ENCODE assay signal across 1 cellular context in the genomic region with DNA sequence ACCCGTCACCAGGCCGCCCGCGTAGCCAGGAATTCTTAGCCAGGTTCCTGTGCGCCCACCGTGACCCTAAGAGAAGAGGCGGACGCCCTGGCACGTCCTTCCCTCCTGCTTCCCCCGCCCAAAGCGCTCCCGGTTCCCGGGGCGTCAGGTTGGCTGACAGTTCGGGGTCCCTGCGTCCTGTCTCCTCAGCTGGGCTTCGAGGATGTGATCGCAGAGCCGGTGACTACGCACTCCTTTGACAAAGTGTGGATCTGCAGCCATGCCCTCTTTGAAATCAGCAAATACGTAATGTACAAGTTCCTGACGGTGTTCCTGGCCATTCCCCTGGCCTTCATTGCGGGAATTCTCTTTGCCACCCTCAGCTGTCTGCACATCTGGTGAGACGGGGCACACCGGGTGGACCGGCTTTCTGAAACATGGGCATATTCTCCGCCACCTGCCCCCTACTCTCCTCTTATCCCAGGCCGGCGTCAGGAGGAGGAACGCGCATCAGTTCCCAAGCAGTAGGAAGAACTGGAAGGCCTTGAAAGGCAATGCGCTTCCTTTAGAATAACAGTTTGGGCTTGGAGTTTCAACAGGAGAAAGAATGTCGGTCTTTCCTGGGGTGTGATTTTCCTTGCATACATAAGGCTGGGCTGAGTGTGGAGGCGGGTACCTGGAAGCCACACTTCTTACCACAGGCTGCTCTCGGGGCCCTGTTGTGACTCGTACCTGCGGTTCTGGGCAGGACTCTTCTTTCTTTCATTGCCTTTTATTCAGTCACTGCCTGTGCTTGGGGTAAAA.
TF ChIP-seq lines count a peak whose summit lies in the region.

No MANE protein-coding gene starts in this region.

TF ChIP-seq in K562, 482 proteins besides CTCF, POLR2A, EP300 and RAD21 (continued from another document and continues in another):
- TF ChIP-seq, protein P1, sequence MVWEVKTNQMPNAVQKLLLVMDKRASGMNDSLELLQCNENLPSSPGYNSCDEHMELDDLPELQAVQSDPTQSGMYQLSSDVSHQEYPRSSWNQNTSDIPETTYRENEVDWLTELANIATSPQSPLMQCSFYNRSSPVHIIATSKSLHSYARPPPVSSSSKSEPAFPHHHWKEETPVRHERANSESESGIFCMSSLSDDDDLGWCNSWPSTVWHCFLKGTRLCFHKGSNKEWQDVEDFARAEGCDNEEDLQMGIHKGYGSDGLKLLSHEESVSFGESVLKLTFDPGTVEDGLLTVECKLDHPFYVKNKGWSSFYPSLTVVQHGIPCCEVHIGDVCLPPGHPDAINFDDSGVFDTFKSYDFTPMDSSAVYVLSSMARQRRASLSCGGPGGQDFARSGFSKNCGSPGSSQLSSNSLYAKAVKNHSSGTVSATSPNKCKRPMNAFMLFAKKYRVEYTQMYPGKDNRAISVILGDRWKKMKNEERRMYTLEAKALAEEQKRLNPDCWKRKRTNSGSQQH (CRISPR knock-in tag; IDR thresholded peaks at IDR 0.05): no peak
- TF ChIP-seq NRF1 (conservative IDR thresholded peaks at IDR 0.05 in 1 of 2, IDR thresholded peaks at IDR 0.05 in 1 of 2) (no peak; a peak in 1 of 4 replicates), SOX6 (IDR thresholded peaks at IDR 0.05) (no peak), RUNX1 (IDR thresholded peaks at IDR 0.05; ENCODE audit: low read depth) (no peak), CBFA2T2 (conservative IDR thresholded peaks at IDR 0.05) (no peak), KAT7 (CRISPR knock-in tag; IDR thresholded peaks at IDR 0.05; ENCODE audit: borderline replicate concordance) (peak; percentile 90; the same call in 1 of the 2 replicates), MCM7 (IDR thresholded peaks at IDR 0.05) (no peak), SRSF9 (IDR thresholded peaks at IDR 0.05; ENCODE audit: borderline replicate concordance, low read depth, low read length) (no peak), HNRNPH1 (optimal IDR thresholded peaks at IDR 0.05; ENCODE audit: low read depth, low read length) (no peak), NR2C1 (IDR thresholded peaks at IDR 0.05) (no peak), NR2C1 (tag; IDR thresholded peaks at IDR 0.05) (no peak), POLR2G (IDR thresholded peaks at IDR 0.05; ENCODE audit: low read depth, low read length) (no peak), POLR3G (IDR thresholded peaks at IDR 0.05; ENCODE audit: extremely low read depth, insufficient read length, insufficient replicate concordance) (no peak), HNRNPK (IDR thresholded peaks at IDR 0.05; ENCODE audit: low read depth, low read length, poor library complexity, severe bottlenecking) (no peak), ZNF23 (CRISPR knock-in tag; IDR thresholded peaks at IDR 0.05) (peak; percentile 57; the same call in 1 of the 2 replicates), MEIS2 (IDR thresholded peaks at IDR 0.05; ENCODE audit: partially characterized antibody) (no peak), STAG1 (CRISPR knock-in tag; IDR thresholded peaks at IDR 0.05; ENCODE audit: borderline replicate concordance) (no peak), ZNF197 (CRISPR knock-in tag; IDR thresholded peaks at IDR 0.05; ENCODE audit: low read depth) (no peak), KLF1 (tag; IDR thresholded peaks at IDR 0.05) (no peak), COPS2 (conservative IDR thresholded peaks at IDR 0.05) (no peak), ZNF232 (CRISPR knock-in tag; IDR thresholded peaks at IDR 0.05) (no peak)
- TF ChIP-seq, protein P2, sequence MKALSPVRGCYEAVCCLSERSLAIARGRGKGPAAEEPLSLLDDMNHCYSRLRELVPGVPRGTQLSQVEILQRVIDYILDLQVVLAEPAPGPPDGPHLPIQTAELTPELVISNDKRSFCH (CRISPR knock-in tag; IDR thresholded peaks at IDR 0.05): no peak
- TF ChIP-seq, protein P2 (tag; IDR thresholded peaks at IDR 0.05): no peak
- TF ChIP-seq, protein P3, sequence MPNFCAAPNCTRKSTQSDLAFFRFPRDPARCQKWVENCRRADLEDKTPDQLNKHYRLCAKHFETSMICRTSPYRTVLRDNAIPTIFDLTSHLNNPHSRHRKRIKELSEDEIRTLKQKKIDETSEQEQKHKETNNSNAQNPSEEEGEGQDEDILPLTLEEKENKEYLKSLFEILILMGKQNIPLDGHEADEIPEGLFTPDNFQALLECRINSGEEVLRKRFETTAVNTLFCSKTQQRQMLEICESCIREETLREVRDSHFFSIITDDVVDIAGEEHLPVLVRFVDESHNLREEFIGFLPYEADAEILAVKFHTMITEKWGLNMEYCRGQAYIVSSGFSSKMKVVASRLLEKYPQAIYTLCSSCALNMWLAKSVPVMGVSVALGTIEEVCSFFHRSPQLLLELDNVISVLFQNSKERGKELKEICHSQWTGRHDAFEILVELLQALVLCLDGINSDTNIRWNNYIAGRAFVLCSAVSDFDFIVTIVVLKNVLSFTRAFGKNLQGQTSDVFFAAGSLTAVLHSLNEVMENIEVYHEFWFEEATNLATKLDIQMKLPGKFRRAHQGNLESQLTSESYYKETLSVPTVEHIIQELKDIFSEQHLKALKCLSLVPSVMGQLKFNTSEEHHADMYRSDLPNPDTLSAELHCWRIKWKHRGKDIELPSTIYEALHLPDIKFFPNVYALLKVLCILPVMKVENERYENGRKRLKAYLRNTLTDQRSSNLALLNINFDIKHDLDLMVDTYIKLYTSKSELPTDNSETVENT (CRISPR knock-in tag; IDR thresholded peaks at IDR 0.05): no peak
- TF ChIP-seq, protein P4, sequence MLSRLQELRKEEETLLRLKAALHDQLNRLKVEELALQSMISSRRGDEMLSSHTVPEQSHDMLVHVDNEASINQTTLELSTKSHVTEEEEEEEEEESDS (CRISPR knock-in tag; IDR thresholded peaks at IDR 0.05): no peak
- TF ChIP-seq, protein P5, sequence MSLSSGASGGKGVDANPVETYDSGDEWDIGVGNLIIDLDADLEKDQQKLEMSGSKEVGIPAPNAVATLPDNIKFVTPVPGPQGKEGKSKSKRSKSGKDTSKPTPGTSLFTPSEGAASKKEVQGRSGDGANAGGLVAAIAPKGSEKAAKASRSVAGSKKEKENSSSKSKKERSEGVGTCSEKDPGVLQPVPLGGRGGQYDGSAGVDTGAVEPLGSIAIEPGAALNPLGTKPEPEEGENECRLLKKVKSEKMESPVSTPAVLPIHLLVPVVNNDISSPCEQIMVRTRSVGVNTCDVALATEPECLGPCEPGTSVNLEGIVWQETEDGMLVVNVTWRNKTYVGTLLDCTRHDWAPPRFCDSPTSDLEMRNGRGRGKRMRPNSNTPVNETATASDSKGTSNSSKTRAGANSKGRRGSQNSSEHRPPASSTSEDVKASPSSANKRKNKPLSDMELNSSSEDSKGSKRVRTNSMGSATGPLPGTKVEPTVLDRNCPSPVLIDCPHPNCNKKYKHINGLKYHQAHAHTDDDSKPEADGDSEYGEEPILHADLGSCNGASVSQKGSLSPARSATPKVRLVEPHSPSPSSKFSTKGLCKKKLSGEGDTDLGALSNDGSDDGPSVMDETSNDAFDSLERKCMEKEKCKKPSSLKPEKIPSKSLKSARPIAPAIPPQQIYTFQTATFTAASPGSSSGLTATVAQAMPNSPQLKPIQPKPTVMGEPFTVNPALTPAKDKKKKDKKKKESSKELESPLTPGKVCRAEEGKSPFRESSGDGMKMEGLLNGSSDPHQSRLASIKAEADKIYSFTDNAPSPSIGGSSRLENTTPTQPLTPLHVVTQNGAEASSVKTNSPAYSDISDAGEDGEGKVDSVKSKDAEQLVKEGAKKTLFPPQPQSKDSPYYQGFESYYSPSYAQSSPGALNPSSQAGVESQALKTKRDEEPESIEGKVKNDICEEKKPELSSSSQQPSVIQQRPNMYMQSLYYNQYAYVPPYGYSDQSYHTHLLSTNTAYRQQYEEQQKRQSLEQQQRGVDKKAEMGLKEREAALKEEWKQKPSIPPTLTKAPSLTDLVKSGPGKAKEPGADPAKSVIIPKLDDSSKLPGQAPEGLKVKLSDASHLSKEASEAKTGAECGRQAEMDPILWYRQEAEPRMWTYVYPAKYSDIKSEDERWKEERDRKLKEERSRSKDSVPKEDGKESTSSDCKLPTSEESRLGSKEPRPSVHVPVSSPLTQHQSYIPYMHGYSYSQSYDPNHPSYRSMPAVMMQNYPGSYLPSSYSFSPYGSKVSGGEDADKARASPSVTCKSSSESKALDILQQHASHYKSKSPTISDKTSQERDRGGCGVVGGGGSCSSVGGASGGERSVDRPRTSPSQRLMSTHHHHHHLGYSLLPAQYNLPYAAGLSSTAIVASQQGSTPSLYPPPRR (CRISPR knock-in tag; IDR thresholded peaks at IDR 0.05; ENCODE audit: borderline replicate concordance): 0 out of 2 replicates have a peak, but pooled peaks have one; percentile 5
- TF ChIP-seq, protein P6, sequence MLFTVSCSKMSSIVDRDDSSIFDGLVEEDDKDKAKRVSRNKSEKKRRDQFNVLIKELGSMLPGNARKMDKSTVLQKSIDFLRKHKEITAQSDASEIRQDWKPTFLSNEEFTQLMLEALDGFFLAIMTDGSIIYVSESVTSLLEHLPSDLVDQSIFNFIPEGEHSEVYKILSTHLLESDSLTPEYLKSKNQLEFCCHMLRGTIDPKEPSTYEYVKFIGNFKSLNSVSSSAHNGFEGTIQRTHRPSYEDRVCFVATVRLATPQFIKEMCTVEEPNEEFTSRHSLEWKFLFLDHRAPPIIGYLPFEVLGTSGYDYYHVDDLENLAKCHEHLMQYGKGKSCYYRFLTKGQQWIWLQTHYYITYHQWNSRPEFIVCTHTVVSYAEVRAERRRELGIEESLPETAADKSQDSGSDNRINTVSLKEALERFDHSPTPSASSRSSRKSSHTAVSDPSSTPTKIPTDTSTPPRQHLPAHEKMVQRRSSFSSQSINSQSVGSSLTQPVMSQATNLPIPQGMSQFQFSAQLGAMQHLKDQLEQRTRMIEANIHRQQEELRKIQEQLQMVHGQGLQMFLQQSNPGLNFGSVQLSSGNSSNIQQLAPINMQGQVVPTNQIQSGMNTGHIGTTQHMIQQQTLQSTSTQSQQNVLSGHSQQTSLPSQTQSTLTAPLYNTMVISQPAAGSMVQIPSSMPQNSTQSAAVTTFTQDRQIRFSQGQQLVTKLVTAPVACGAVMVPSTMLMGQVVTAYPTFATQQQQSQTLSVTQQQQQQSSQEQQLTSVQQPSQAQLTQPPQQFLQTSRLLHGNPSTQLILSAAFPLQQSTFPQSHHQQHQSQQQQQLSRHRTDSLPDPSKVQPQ (CRISPR knock-in tag; IDR thresholded peaks at IDR 0.05; ENCODE audit: borderline replicate concordance): no peak
- TF ChIP-seq, protein P7, sequence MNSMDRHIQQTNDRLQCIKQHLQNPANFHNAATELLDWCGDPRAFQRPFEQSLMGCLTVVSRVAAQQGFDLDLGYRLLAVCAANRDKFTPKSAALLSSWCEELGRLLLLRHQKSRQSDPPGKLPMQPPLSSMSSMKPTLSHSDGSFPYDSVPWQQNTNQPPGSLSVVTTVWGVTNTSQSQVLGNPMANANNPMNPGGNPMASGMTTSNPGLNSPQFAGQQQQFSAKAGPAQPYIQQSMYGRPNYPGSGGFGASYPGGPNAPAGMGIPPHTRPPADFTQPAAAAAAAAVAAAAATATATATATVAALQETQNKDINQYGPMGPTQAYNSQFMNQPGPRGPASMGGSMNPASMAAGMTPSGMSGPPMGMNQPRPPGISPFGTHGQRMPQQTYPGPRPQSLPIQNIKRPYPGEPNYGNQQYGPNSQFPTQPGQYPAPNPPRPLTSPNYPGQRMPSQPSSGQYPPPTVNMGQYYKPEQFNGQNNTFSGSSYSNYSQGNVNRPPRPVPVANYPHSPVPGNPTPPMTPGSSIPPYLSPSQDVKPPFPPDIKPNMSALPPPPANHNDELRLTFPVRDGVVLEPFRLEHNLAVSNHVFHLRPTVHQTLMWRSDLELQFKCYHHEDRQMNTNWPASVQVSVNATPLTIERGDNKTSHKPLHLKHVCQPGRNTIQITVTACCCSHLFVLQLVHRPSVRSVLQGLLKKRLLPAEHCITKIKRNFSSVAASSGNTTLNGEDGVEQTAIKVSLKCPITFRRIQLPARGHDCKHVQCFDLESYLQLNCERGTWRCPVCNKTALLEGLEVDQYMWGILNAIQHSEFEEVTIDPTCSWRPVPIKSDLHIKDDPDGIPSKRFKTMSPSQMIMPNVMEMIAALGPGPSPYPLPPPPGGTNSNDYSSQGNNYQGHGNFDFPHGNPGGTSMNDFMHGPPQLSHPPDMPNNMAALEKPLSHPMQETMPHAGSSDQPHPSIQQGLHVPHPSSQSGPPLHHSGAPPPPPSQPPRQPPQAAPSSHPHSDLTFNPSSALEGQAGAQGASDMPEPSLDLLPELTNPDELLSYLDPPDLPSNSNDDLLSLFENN (IDR thresholded peaks at IDR 0.05; ENCODE audit: low read depth in 2 of 2, low read length in 2 of 2): no peak
- TF ChIP-seq, protein P8, sequence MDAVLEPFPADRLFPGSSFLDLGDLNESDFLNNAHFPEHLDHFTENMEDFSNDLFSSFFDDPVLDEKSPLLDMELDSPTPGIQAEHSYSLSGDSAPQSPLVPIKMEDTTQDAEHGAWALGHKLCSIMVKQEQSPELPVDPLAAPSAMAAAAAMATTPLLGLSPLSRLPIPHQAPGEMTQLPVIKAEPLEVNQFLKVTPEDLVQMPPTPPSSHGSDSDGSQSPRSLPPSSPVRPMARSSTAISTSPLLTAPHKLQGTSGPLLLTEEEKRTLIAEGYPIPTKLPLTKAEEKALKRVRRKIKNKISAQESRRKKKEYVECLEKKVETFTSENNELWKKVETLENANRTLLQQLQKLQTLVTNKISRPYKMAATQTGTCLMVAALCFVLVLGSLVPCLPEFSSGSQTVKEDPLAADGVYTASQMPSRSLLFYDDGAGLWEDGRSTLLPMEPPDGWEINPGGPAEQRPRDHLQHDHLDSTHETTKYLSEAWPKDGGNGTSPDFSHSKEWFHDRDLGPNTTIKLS (IDR thresholded peaks at IDR 0.05; ENCODE audit: borderline replicate concordance, low read depth): no peak
- TF ChIP-seq, protein P9, sequence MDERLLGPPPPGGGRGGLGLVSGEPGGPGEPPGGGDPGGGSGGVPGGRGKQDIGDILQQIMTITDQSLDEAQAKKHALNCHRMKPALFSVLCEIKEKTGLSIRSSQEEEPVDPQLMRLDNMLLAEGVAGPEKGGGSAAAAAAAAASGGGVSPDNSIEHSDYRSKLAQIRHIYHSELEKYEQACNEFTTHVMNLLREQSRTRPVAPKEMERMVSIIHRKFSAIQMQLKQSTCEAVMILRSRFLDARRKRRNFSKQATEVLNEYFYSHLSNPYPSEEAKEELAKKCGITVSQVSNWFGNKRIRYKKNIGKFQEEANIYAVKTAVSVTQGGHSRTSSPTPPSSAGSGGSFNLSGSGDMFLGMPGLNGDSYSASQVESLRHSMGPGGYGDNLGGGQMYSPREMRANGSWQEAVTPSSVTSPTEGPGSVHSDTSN (CRISPR knock-in tag; IDR thresholded peaks at IDR 0.05; ENCODE audit: low read depth): no peak
- TF ChIP-seq, protein P9 (tag; conservative IDR thresholded peaks at IDR 0.05; ENCODE audit: low read depth): no peak
- TF ChIP-seq, protein P10, sequence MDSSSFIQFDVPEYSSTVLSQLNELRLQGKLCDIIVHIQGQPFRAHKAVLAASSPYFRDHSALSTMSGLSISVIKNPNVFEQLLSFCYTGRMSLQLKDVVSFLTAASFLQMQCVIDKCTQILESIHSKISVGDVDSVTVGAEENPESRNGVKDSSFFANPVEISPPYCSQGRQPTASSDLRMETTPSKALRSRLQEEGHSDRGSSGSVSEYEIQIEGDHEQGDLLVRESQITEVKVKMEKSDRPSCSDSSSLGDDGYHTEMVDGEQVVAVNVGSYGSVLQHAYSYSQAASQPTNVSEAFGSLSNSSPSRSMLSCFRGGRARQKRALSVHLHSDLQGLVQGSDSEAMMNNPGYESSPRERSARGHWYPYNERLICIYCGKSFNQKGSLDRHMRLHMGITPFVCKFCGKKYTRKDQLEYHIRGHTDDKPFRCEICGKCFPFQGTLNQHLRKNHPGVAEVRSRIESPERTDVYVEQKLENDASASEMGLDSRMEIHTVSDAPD (CRISPR knock-in tag; IDR thresholded peaks at IDR 0.05): no peak
